12 cellular contexts compared by ENCODE assay signal in the genomic region with DNA sequence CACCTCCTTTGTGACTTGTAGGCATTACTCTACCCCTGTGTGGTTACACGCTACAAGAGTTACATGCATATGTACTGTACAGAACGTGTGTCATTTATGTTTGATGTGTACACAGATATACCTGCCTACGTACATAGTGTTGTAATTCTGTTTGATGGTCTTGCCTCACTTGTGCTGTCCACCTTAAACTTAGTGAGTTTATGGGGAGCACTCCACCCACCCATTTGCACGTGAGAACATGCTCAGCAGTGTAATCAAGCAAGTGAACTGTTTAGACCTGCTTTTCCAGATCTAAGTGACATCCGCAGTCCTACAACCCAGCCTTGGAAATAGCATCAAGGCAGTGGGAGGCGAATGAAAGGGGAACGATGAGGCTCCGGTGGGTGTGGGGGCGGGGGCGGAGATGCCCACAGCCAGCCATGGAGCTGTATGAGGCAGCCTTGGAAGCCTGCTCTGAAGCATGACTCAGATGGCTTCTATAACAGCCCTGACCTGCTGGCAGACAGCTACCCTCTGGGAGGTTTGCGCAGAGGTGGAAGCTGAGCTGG. TPM values are rescaled to one million over a fixed set of nuclear protein-coding genes. Genes with fewer than 3 reads are reported as not detected.
A peak's percentile ranks its signal among the peaks of the same experiment; 100 is the strongest.
DNase-seq lines count a peak whose midpoint lies in the region; ATAC-seq, FAIRE-seq and TF ChIP-seq lines count a peak whose summit lies in the region.
"Had no signal": no experiment of that assay in that cellular context is flagged by ENCODE, and none has a peak within 500 bp of the region (broad histone marks: within the 10 kb centered on the region; RNA-seq: fewer than 3 reads in every experiment).

No MANE protein-coding gene starts in this region.

- H3K9me3 ChIP-seq in heart right ventricle: no peaks in the 10 kb centered on the region
- no peaks in the 10 kb centered on the region for H3K9me3 ChIP-seq in right atrium auricular region

- H3K4me3 ChIP-seq in heart right ventricle (no peak overlapping the region), right atrium auricular region (no peak overlapping the region), bronchial epithelial cell (ENCODE audit: low read depth, low read length) (no peak overlapping the region)

- no peak overlapping the region for H3K27ac ChIP-seq in heart right ventricle
- no peak overlapping the region for H3K27ac ChIP-seq in right atrium auricular region
- H3K27ac ChIP-seq: VCaP had no signal

- WGBS in heart right ventricle, 2 donors: 68 to 76% methylated on average over 11 of the region's 11 CpGs

- no peak for TF ChIP-seq CTCF in heart right ventricle (IDR thresholded peaks at IDR 0.05)
- TF ChIP-seq CTCF in right atrium auricular region (IDR thresholded peaks at IDR 0.05): no peak
- TF ChIP-seq CTCF in bronchial epithelial cell (IDR thresholded peaks at IDR 0.05; ENCODE audit: insufficient read depth, low read length, severe bottlenecking): no peak

- H3K4me3 Mint-ChIP-seq in stimulated activated naive CD8-positive, alpha-beta T cell treated with anti-CD3 and anti-CD28 coated beads, Interleukin-15, amount 100 ng/mL, for 72 hours: no peak overlapping the region
- H3K4me3 Mint-ChIP-seq: naive thymus-derived CD8-positive, alpha-beta T cell had no signal

- intact Hi-C loops in heart right ventricle (cut with DNase I): no loop called here

- H3K27me3 Mint-ChIP-seq in stimulated activated naive CD8-positive, alpha-beta T cell treated with anti-CD3 and anti-CD28 coated beads, Interleukin-15, amount 100 ng/mL, for 72 hours: no peaks in the 10 kb centered on the region
- H3K27me3 Mint-ChIP-seq: naive thymus-derived CD8-positive, alpha-beta T cell had no signal

- H3K4me1 Mint-ChIP-seq in stimulated activated naive CD8-positive, alpha-beta T cell treated with anti-CD3 and anti-CD28 coated beads, Interleukin-15, amount 100 ng/mL, for 72 hours: no peaks in the 10 kb centered on the region

- H3K27me3 ChIP-seq in heart right ventricle (no peaks in the 10 kb centered on the region), right atrium auricular region (no peaks in the 10 kb centered on the region), bronchial epithelial cell (ENCODE audit: control insufficient read depth, insufficient read depth, low read length) (no peaks in the 10 kb centered on the region)

- H3K27ac Mint-ChIP-seq in stimulated activated naive CD8-positive, alpha-beta T cell treated with anti-CD3 and anti-CD28 coated beads, Interleukin-15, amount 100 ng/mL, for 72 hours: no peak overlapping the region
- H3K27ac Mint-ChIP-seq: activated T-helper 2 cell treated with anti-CD3 and anti-CD28 coated beads, Interferon-gamma antibody, Interleukin-2, Interleukin-4, amounts not matched to agents 10 μg/mL and 5 μg/mL and 100 μg/mL, durations not matched to agents 14 hours and 24 hours and 36 hours had no signal

- FAIRE-seq in bronchial epithelial cell (lab: Jason Lieb, UNC): no peak

- DNase-seq in heart right ventricle: no peak
- no peak for DNase-seq in right atrium auricular region (ENCODE audit: low spot score)
- DNase-seq in bronchial epithelial cell (ENCODE audit: low read depth): peak; percentile 95
- peak; percentile 44 for DNase-seq in left kidney (ENCODE audit: low read depth, low spot score)
- DNase-seq in stimulated activated CD4-positive, alpha-beta T cell treated with anti-CD3 and anti-CD28 coated beads, Interleukin-4, amount 100 ng/mL, for 24 hours: no peak
- DNase-seq in stimulated activated naive CD8-positive, alpha-beta T cell treated with anti-CD3 and anti-CD28 coated beads, Interleukin-15, amount 100 ng/mL, for 72 hours: no peak
- DNase-seq: ACHN; naive thymus-derived CD8-positive, alpha-beta T cell had no signal

- H3K36me3 ChIP-seq in heart right ventricle: peaks cover 0 to 16% (median 2%) of the 10 kb centered on the region in 9 donors
- H3K36me3 ChIP-seq in right atrium auricular region: no peaks in the 10 kb centered on the region
- H3K36me3 ChIP-seq in bronchial epithelial cell (ENCODE audit: control insufficient read depth, insufficient read depth, low read length): no peaks in the 10 kb centered on the region

- H3K4me1 ChIP-seq in heart right ventricle: peaks cover 0 to 25% (median 3%) of the 10 kb centered on the region in 9 donors
- H3K4me1 ChIP-seq in right atrium auricular region: peaks cover 0 to 6% of the 10 kb centered on the region in 2 donors

- ATAC-seq in heart right ventricle: peak in 7 of 8 donors; percentile 58 to 85 (median 65)
- no peak for ATAC-seq in HG03439 (IDR thresholded peaks at IDR 0.05; ENCODE audit: unreplicated experiment)
- ATAC-seq in GM21515 (IDR thresholded peaks at IDR 0.05; ENCODE audit: unreplicated experiment): no peak
- no peak for ATAC-seq in stimulated activated naive CD8-positive, alpha-beta T cell treated with anti-CD3 and anti-CD28 coated beads, Interleukin-15, amount 100 ng/mL, for 72 hours
- ATAC-seq: naive thymus-derived CD8-positive, alpha-beta T cell had no signal

- no peaks in the 10 kb centered on the region for H3K9me3 Mint-ChIP-seq in stimulated activated naive CD8-positive, alpha-beta T cell treated with anti-CD3 and anti-CD28 coated beads, Interleukin-15, amount 100 ng/mL, for 72 hours
- H3K9me3 Mint-ChIP-seq: activated T-helper 2 cell treated with anti-CD3 and anti-CD28 coated beads, Interferon-gamma antibody, Interleukin-2, Interleukin-4, amounts not matched to agents 10 μg/mL and 5 μg/mL and 100 μg/mL, durations not matched to agents 14 hours and 24 hours and 36 hours; naive thymus-derived CD8-positive, alpha-beta T cell had no signal

RNA-seq across cellular contexts. Expression of a gene that starts 52.1 kb away (rescaled TPM):
- total RNA-seq in heart right ventricle: 10 to 100 TPM in 1 of 10 donors, 1 to 10 TPM in 9; 5.7 to 10.1 (median 7.5) TPM
- polyA plus RNA-seq in heart right ventricle: 1 to 10 TPM; 3.3 to 4.9 TPM
- total RNA-seq in right atrium auricular region: 1 to 10 TPM; 4.9 to 6.4 TPM
- 0.79 and 0.90 TPM in 2 replicates for total RNA-seq in bronchial epithelial cell

RNA-seq across cellular contexts. Expression of a gene that starts 53.3 kb away (rescaled TPM):
- total RNA-seq in heart right ventricle: 100 to 1,000 TPM in 8 of 10 donors, 10 to 100 TPM in 2; 90.1 to 138 (median 110) TPM
- polyA plus RNA-seq in heart right ventricle: 100 to 1,000 TPM; 102 to 113 TPM
- 100 to 1,000 TPM; 107 to 124 TPM for total RNA-seq in right atrium auricular region
- 53.2 and 79.6 TPM in 2 replicates for total RNA-seq in bronchial epithelial cell

Comparison
In these comparisons a context has a peak if more than half of its experiments do, and no peak if none do; other contexts are left out.
1. ATAC-seq: peak in heart right ventricle (7 of 8); none in HG03439 (single experiment), GM21515 (single experiment) and stimulated activated naive CD8-positive, alpha-beta T cell treated with anti-CD3 and anti-CD28 coated beads, Interleukin-15, amount 100 ng/mL, for 72 hours (single experiment).
2. DNase-seq: peak in bronchial epithelial cell (single experiment) and left kidney (single experiment); none in heart right ventricle (0 of 2), right atrium auricular region (single experiment), stimulated activated CD4-positive, alpha-beta T cell treated with anti-CD3 and anti-CD28 coated beads, Interleukin-4, amount 100 ng/mL, for 24 hours (single experiment) and stimulated activated naive CD8-positive, alpha-beta T cell treated with anti-CD3 and anti-CD28 coated beads, Interleukin-15, amount 100 ng/mL, for 72 hours (0 of 2).